Comparison of ENCODE assay signal across 1 cellular context in genomic region chr19:954272-954671, GRCh38.
A peak's percentile ranks its signal among the peaks of the same experiment; 100 is the strongest.
TF ChIP-seq lines count a peak whose summit lies in the region.

No MANE protein-coding gene starts in this region.

TF ChIP-seq in GM12878, 131 proteins besides CTCF, POLR2A, EP300 and RAD21:
- no peak for TF ChIP-seq ZNF687 (IDR thresholded peaks at IDR 0.05)
- peak; percentile 13; the same call in 1 of the 2 replicates for TF ChIP-seq GATAD2B (conservative IDR thresholded peaks at IDR 0.05; ENCODE audit: low read depth)
- TF ChIP-seq HDGF (IDR thresholded peaks at IDR 0.05), result 0 out of 2 replicates have a peak, but pooled peaks have one; percentile 7
- no peak for TF ChIP-seq POLR2AphosphoS2 (IDR thresholded peaks at IDR 0.05; ENCODE audit: low read depth, low read length)
